In genomic region chr3:165754219-165755007, GRCh38 we compare ENCODE assay signal across 22 cellular contexts.
DNase-seq lines count a peak whose midpoint lies in the region; ATAC-seq, FAIRE-seq and TF ChIP-seq lines count a peak whose summit lies in the region.
"Had no signal": no experiment of that assay in that cellular context is flagged by ENCODE, and none has a peak within 500 bp of the region (broad histone marks: within the 10 kb centered on the region; RNA-seq: fewer than 3 reads in every experiment).

No MANE protein-coding gene starts in this region.

- WGBS in mesenchymal stem cell = no CpG with 5 or more reads among the region's 1 CpG

- no peak overlapping the region for H3K14ac ChIP-seq in mesenchymal stem cell (ENCODE audit: low read length in 2 of 2)

- H2BK12ac ChIP-seq in mesenchymal stem cell (ENCODE audit: low read length in 2 of 2) = no peak overlapping the region

- no peak overlapping the region for H3K18ac ChIP-seq in mesenchymal stem cell (ENCODE audit: low read depth in 1 of 2, low read length in 2 of 2)

- no peaks in the 10 kb centered on the region for H3K79me1 ChIP-seq in mesenchymal stem cell (replicated peaks; ENCODE audit: low read length, poor library complexity, severe bottlenecking)

- H2BK120ac ChIP-seq in mesenchymal stem cell (ENCODE audit: low read depth, low read length) = no peak overlapping the region

- POLR2A ChIA-PET in PC-3 (lab: Charles Lee; ENCODE audit: unreplicated experiment) = interaction anchor here (0.5 to 0.6 kb wide), 2 partner anchors 362 to 436 kb away, joined by 3 to 22 read pairs; no protein-coding TSS in a partner anchor

- no peak overlapping the region for H2AFZ ChIP-seq in PC-3 (ENCODE audit: low read length)
- H2AFZ ChIP-seq in astrocyte (ENCODE audit: low read depth, low read length) = no peak overlapping the region
- no peak overlapping the region for H2AFZ ChIP-seq in mesenchymal stem cell (ENCODE audit: low read depth, low read length)

- H4K20me1 ChIP-seq in PC-3 (ENCODE audit: low read length) (no peaks in the 10 kb centered on the region), astrocyte (ENCODE audit: insufficient read depth, low read length) (no peaks in the 10 kb centered on the region)
- H4K20me1 ChIP-seq: BLaER1 treated with 17β-estradiol and CSF1 and Interleukin-3, amounts not matched to agents 10 nM and 100 nM had no signal

- FAIRE-seq in astrocyte (lab: Jason Lieb, UNC) = no peak
- FAIRE-seq: GM12891, H54 had no signal

- H3K4me1 Mint-ChIP-seq in Calu3 (ENCODE audit: low read depth, unreplicated experiment) (peaks cover 49% of the 10 kb centered on the region), astrocyte (ENCODE audit: low read depth, unreplicated experiment) (peaks cover 12% of the 10 kb centered on the region)
- H3K4me1 Mint-ChIP-seq: T-helper 17 cell had no signal

- H3K79me2 ChIP-seq in PC-3 (ENCODE audit: low read length) = no peaks in the 10 kb centered on the region
- no peaks in the 10 kb centered on the region for H3K79me2 ChIP-seq in astrocyte (ENCODE audit: insufficient read depth, low read length)

- H3K36me3 ChIP-seq in PC-3 (ENCODE audit: low read depth, low read length) (no peaks in the 10 kb centered on the region), astrocyte (ENCODE audit: insufficient read depth, low read length) (no peaks in the 10 kb centered on the region), mesenchymal stem cell (ENCODE audit: control insufficient read depth in 1 of 2, insufficient read depth in 2 of 2, low read depth in 1 of 2, low read length in 2 of 2) (no peaks in the 10 kb centered on the region), right atrium auricular region (no peaks in the 10 kb centered on the region)
- H3K36me3 ChIP-seq: BLaER1 treated with 17β-estradiol and CSF1 and Interleukin-3, amounts not matched to agents 10 nM and 100 nM; MG63; Peyer's patch; SJSA1 had no signal

- H4K91ac ChIP-seq in mesenchymal stem cell (ENCODE audit: low read length) = no peak overlapping the region

- H3K4me2 ChIP-seq in PC-3 (ENCODE audit: low read length) (peak overlapping the region; percentile 17), astrocyte (ENCODE audit: low read length) (no peak overlapping the region), mesenchymal stem cell (ENCODE audit: low read length, poor library complexity, severe bottlenecking) (no peak overlapping the region)
- H3K4me2 ChIP-seq: BLaER1 treated with 17β-estradiol and CSF1 and Interleukin-3, amounts not matched to agents 10 nM and 100 nM had no signal

- H3F3A ChIP-seq in PC-3 (ENCODE audit: low read length, unreplicated experiment) = peaks cover 5% of the 10 kb centered on the region

- H3K36me3 Mint-ChIP-seq in Calu3 (ENCODE audit: insufficient read depth, unreplicated experiment) (no peaks in the 10 kb centered on the region), astrocyte (ENCODE audit: low read depth, unreplicated experiment) (no peaks in the 10 kb centered on the region)
- H3K36me3 Mint-ChIP-seq: CD8-positive, alpha-beta T cell had no signal

- H3K23ac ChIP-seq in mesenchymal stem cell (ENCODE audit: low read length in 2 of 2) = no peak overlapping the region

- BruUV-seq in Calu3 (replicated peaks; lab: Mats Ljungman, UMichigan) (no TSS peak), PC-3 (replicated peaks; lab: Mats Ljungman, UMichigan) (no TSS peak)

- H2BK5ac ChIP-seq in mesenchymal stem cell (ENCODE audit: low read depth, low read length, poor library complexity, severe bottlenecking) = no peak overlapping the region

- H3K27ac Mint-ChIP-seq in Calu3 (ENCODE audit: unreplicated experiment) (peak overlapping the region; percentile 15), astrocyte (ENCODE audit: unreplicated experiment) (no peak overlapping the region)
- H3K27ac Mint-ChIP-seq: CD8-positive, alpha-beta T cell; T-helper 17 cell had no signal

- TF ChIP-seq CTCF in Calu3 (IDR thresholded peaks at IDR 0.05; ENCODE audit: unreplicated experiment) = no peak
- TF ChIP-seq CTCF in PC-3 (conservative IDR thresholded peaks at IDR 0.05; ENCODE audit: low read depth, low read length) = no peak
- no peak for TF ChIP-seq CTCF in astrocyte (IDR thresholded peaks at IDR 0.05; ENCODE audit: insufficient read depth, low read depth, low read length)
- TF ChIP-seq CTCF in right atrium auricular region (IDR thresholded peaks at IDR 0.05) = no peak

- H2AK5ac ChIP-seq in mesenchymal stem cell (ENCODE audit: low read length, severe bottlenecking) = no peak overlapping the region

- H3K4me3 Mint-ChIP-seq in Calu3 (ENCODE audit: low read depth, unreplicated experiment) (no peak overlapping the region), astrocyte (ENCODE audit: unreplicated experiment) (no peak overlapping the region)
- H3K4me3 Mint-ChIP-seq: CD8-positive, alpha-beta T cell; T-helper 17 cell had no signal

- ATAC-seq in PC-3 (peak; percentile 79), HG03342 (IDR thresholded peaks at IDR 0.05; ENCODE audit: unreplicated experiment) (no peak)
- ATAC-seq: CD8-positive, alpha-beta T cell; T-helper 17 cell had no signal

- intact Hi-C loops in Calu3 (cut with micrococcal nuclease; ENCODE audit: unreplicated experiment) = no loop called here
- intact Hi-C loops in PC-3 (cut with micrococcal nuclease) = no loop called here

- no peak overlapping the region for H2BK15ac ChIP-seq in mesenchymal stem cell (ENCODE audit: low read depth, poor library complexity, severe bottlenecking)

- H3K4me3 ChIP-seq in PC-3 (ENCODE audit: low read length) (no peak overlapping the region), astrocyte (ENCODE audit: insufficient read depth, low read depth, low read length) (no peak overlapping the region), mesenchymal stem cell (ENCODE audit: insufficient read depth in 1 of 2, low read depth in 1 of 2, low read length in 2 of 2) (no peak overlapping the region), right atrium auricular region (no peak overlapping the region)
- H3K4me3 ChIP-seq: BLaER1 treated with 17β-estradiol and CSF1 and Interleukin-3, amounts not matched to agents 10 nM and 100 nM; MG63; Peyer's patch; SJSA1 had no signal

- CTCF ChIA-PET in Calu3 (lab: Charles Lee) (interaction anchor here (0.6 kb wide), 1 partner anchor 1170 kb away, joined by 5 read pairs; no protein-coding TSS in a partner anchor), PC-3 (lab: Charles Lee) (no interaction called here)

- H3K27me3 Mint-ChIP-seq in Calu3 (ENCODE audit: unreplicated experiment) (no peaks in the 10 kb centered on the region), astrocyte (ENCODE audit: low read depth, unreplicated experiment) (no peaks in the 10 kb centered on the region)
- H3K27me3 Mint-ChIP-seq: T-helper 17 cell had no signal

- DNase-seq in Calu3 (no peak), PC-3 (peak; percentile 61), astrocyte (ENCODE audit: low read depth) (peak; percentile 18), mesenchymal stem cell (peak; percentile 7), right atrium auricular region (ENCODE audit: low spot score) (no peak), UCSD-AML1 (lab: John Stamatoyannopoulos, UW; ENCODE audit: unreplicated experiment) (no peak)
- DNase-seq: CD8-positive, alpha-beta T cell; DMS79; NCI-H1417; NCI-H1694 treated with DMSO at 0.1 percent for 48 hours; NCI-H2081 treated with DMSO at 0.1 percent for 48 hours; NCI-H2171 treated with DMSO at 0.1 percent for 48 hours; NCI-H526 treated with DMSO at 0.1 percent for 48 hours; Peyer's patch; SW 1271; T-helper 17 cell had no signal

- no peaks in the 10 kb centered on the region for H3K9me2 ChIP-seq in PC-3 (replicated peaks; ENCODE audit: low read length)

- no peaks in the 10 kb centered on the region for H3K9me3 Mint-ChIP-seq in Calu3 (ENCODE audit: low read depth, unreplicated experiment)
- no peaks in the 10 kb centered on the region for H3K9me3 Mint-ChIP-seq in astrocyte (ENCODE audit: unreplicated experiment)

- H3K9ac ChIP-seq in PC-3 (ENCODE audit: low read length) (no peak overlapping the region), astrocyte (ENCODE audit: low read length) (no peak overlapping the region), mesenchymal stem cell (ENCODE audit: low read length) (no peak overlapping the region)
- H3K9ac ChIP-seq: BLaER1 treated with 17β-estradiol and CSF1 and Interleukin-3, amounts not matched to agents 10 nM and 100 nM had no signal

- H3K27ac ChIP-seq in PC-3 (ENCODE audit: low read length) = peak overlapping the region; percentile 75
- no peak overlapping the region for H3K27ac ChIP-seq in astrocyte (ENCODE audit: low read depth, low read length)
- H3K27ac ChIP-seq in mesenchymal stem cell (ENCODE audit: low read length, poor library complexity, severe bottlenecking) = no peak overlapping the region
- no peak overlapping the region for H3K27ac ChIP-seq in right atrium auricular region
- H3K27ac ChIP-seq: BLaER1 treated with 17β-estradiol and CSF1 and Interleukin-3, amounts not matched to agents 10 nM and 100 nM; Peyer's patch; SJSA1 had no signal

- no peak overlapping the region for H4K8ac ChIP-seq in mesenchymal stem cell (ENCODE audit: low read length)

- H3K4me1 ChIP-seq in PC-3 (ENCODE audit: insufficient read depth, low read length) (peaks cover 30% of the 10 kb centered on the region), astrocyte (ENCODE audit: insufficient read depth, low read length) (peaks cover 11% of the 10 kb centered on the region), mesenchymal stem cell (ENCODE audit: control insufficient read depth, insufficient read depth, low read depth, low read length) (no peaks in the 10 kb centered on the region), right atrium auricular region (peaks cover 0 to 7% of the 10 kb centered on the region in 2 donors)
- H3K4me1 ChIP-seq: Peyer's patch, SJSA1 had no signal

- H3K27me3 ChIP-seq in PC-3 (ENCODE audit: low read length) = no peaks in the 10 kb centered on the region
- no peaks in the 10 kb centered on the region for H3K27me3 ChIP-seq in astrocyte (ENCODE audit: insufficient read depth, low read length)
- no peaks in the 10 kb centered on the region for H3K27me3 ChIP-seq in mesenchymal stem cell (ENCODE audit: control insufficient read depth in 1 of 2, insufficient read depth in 1 of 2, low read length in 2 of 2)
- no peaks in the 10 kb centered on the region for H3K27me3 ChIP-seq in right atrium auricular region
- H3K27me3 ChIP-seq: BLaER1 treated with 17β-estradiol and CSF1 and Interleukin-3, amounts not matched to agents 10 nM and 100 nM; MG63; Peyer's patch; SJSA1 had no signal

- H3K9me3 ChIP-seq in PC-3 (ENCODE audit: low read length) = no peaks in the 10 kb centered on the region
- no peaks in the 10 kb centered on the region for H3K9me3 ChIP-seq in astrocyte (ENCODE audit: insufficient read depth, low read depth, low read length)
- no peaks in the 10 kb centered on the region for H3K9me3 ChIP-seq in mesenchymal stem cell (ENCODE audit: control insufficient read depth, low read length)
- no peaks in the 10 kb centered on the region for H3K9me3 ChIP-seq in right atrium auricular region
- H3K9me3 ChIP-seq: BLaER1 treated with 17β-estradiol and CSF1 and Interleukin-3, amounts not matched to agents 10 nM and 100 nM; MG63; Peyer's patch; SJSA1 had no signal

- no peak overlapping the region for H3K4ac ChIP-seq in mesenchymal stem cell (ENCODE audit: low read depth in 1 of 2, low read length in 2 of 2)

Comparison
In these comparisons a context has a peak if more than half of its experiments do, and no peak if none do; other contexts are left out.
1. DNase-seq: peak in PC-3 (single experiment), astrocyte (single experiment) and mesenchymal stem cell (single experiment); none in Calu3 (single experiment), right atrium auricular region (single experiment) and UCSD-AML1 (single experiment).